Comparison of ENCODE assay signal across 8 cellular contexts in the genomic region with DNA sequence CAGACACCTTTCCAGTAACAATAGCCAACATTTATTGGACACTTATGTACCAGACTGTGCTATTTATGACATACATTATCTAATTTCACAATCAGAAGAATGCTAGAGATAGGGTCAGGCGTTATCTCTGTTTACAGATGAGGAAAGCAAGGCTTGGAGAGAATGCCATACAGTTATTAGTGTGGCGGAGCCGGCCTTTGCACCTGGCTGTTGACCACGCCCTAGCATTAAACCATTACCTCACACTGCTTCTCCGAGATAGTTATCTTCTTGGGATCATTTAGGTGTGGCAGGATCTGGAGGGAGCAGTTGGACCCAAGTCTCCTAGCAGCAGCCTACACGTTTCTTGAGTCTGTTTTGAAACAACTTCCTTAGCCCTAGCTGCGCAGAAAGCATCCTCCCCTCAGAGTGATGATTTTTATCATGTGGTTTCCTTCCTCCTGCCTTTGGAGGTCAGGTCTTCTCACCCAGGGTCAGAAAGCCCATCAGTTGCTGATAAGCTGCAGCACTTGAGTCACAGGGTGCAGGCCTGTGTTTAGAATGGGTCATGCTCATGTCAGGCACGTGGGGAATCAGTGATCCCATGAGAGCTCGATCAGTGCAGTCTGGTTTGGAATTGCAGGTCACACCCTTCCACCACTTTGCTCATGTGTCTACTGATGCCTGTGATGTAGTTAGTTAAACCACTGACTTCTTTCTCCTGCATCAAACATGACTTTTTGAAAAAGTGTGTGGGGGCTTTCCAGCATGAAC.
A peak's percentile ranks its signal among the peaks of the same experiment; 100 is the strongest.
DNase-seq lines count a peak whose midpoint lies in the region; ATAC-seq, FAIRE-seq and TF ChIP-seq lines count a peak whose summit lies in the region.

No MANE protein-coding gene starts in this region.

- no peak overlapping the region for H2AFZ ChIP-seq in PC-9

- DNase-seq in GM18507 (ENCODE audit: extremely low spot score, insufficient read length, low read depth) (no peak), PC-9 (peak; percentile 76 to 97), left lung (peak in 1 of 2 donors; percentile 50), type B pancreatic cell (ENCODE audit: extremely low spot score, unreplicated experiment) (no peak), dorsolateral prefrontal cortex (no peak), kidney glomerular epithelial cell (lab: John Stamatoyannopoulos, UW) (no peak)
- peak; percentile 82 for DNase-seq in activated naive CD4-positive, alpha-beta T cell treated with anti-CD3 and anti-CD28 coated beads, Interleukin-2, amount 10 ng/mL, durations not matched to agents 7 days and 5 days

- H4K20me1 ChIP-seq in PC-9 (ENCODE audit: insufficient read depth): peaks cover 4% of the 10 kb centered on the region

- CTCF ChIA-PET in PC-9 (lab: Charles Lee): interaction anchor here (1.5 kb wide), 1 partner anchor 50 kb away, joined by 3 read pairs; no protein-coding TSS in a partner anchor
- CTCF ChIA-PET in activated naive CD4-positive, alpha-beta T cell treated with anti-CD3 and anti-CD28 coated beads, Interleukin-2, amount 10 ng/mL, durations not matched to agents 7 days and 5 days (lab: Charles Lee): interaction anchor here (1.0 to 2.9 kb wide), 5 partner anchors 11 to 60 kb away, joined by 3 to 18 read pairs (median 4); no protein-coding TSS in a partner anchor

- peak overlapping the region; percentile 94 for H3K27ac Mint-ChIP-seq in activated naive CD4-positive, alpha-beta T cell treated with anti-CD3 and anti-CD28 coated beads, Interleukin-2, amount 10 ng/mL, durations not matched to agents 7 days and 5 days
- peak overlapping the region; percentile 96 for H3K27ac Mint-ChIP-seq in type B pancreatic cell

- peaks cover 90% of the 10 kb centered on the region for H3K4me1 ChIP-seq in PC-9 (replicated peaks; ENCODE audit: insufficient read depth)
- peaks cover 71 to 100% of the 10 kb centered on the region in 2 donors for H3K4me1 ChIP-seq in left lung

- H3K4me3 ChIP-seq in PC-9 (no peak overlapping the region; the same call in 1 of the 2 replicates), left lung (no peak overlapping the region), dorsolateral prefrontal cortex (no peak overlapping the region)

- POLR2A ChIA-PET in PC-9 (lab: Charles Lee; ENCODE audit: unreplicated experiment): interaction anchor here (0.6 to 0.7 kb wide), 3 partner anchors 15 to 50 kb away, joined by 3 to 5 read pairs (median 4); no protein-coding TSS in a partner anchor

- H3K36me3 ChIP-seq in PC-9 (ENCODE audit: low read depth): peaks cover 6% of the 10 kb centered on the region
- no peaks in the 10 kb centered on the region for H3K36me3 ChIP-seq in left lung

- FAIRE-seq in GM18507 (lab: Jason Lieb, UNC): peak; percentile 77

- H3K36me3 Mint-ChIP-seq in activated naive CD4-positive, alpha-beta T cell treated with anti-CD3 and anti-CD28 coated beads, Interleukin-2, amount 10 ng/mL, durations not matched to agents 7 days and 5 days: peaks cover 47% of the 10 kb centered on the region
- H3K36me3 Mint-ChIP-seq in type B pancreatic cell: peaks cover 11% of the 10 kb centered on the region

- no TSS peak for BruUV-seq in PC-9 (replicated peaks; lab: Mats Ljungman, UMichigan)

- H3K9me2 ChIP-seq in PC-9 (ENCODE audit: insufficient read depth): no peaks in the 10 kb centered on the region

- no peaks in the 10 kb centered on the region for H3K9me3 ChIP-seq in PC-9 (ENCODE audit: insufficient read depth, low read depth)
- H3K9me3 ChIP-seq in left lung: no peaks in the 10 kb centered on the region

- peaks cover 98% of the 10 kb centered on the region for H3K4me1 Mint-ChIP-seq in activated naive CD4-positive, alpha-beta T cell treated with anti-CD3 and anti-CD28 coated beads, Interleukin-2, amount 10 ng/mL, durations not matched to agents 7 days and 5 days
- peaks cover 79% of the 10 kb centered on the region for H3K4me1 Mint-ChIP-seq in type B pancreatic cell (ENCODE audit: unreplicated experiment)

- ATAC-seq in HG02943 (IDR thresholded peaks at IDR 0.05; ENCODE audit: low read depth, unreplicated experiment) (peak; percentile 42), left lung (peak; percentile 10)

- no peaks in the 10 kb centered on the region for H3K27me3 Mint-ChIP-seq in activated naive CD4-positive, alpha-beta T cell treated with anti-CD3 and anti-CD28 coated beads, Interleukin-2, amount 10 ng/mL, durations not matched to agents 7 days and 5 days
- no peaks in the 10 kb centered on the region for H3K27me3 Mint-ChIP-seq in type B pancreatic cell

- H3K79me2 ChIP-seq in PC-9 (ENCODE audit: low read depth): peaks cover 96% of the 10 kb centered on the region

- no peaks in the 10 kb centered on the region for H3K9me3 Mint-ChIP-seq in activated naive CD4-positive, alpha-beta T cell treated with anti-CD3 and anti-CD28 coated beads, Interleukin-2, amount 10 ng/mL, durations not matched to agents 7 days and 5 days
- no peaks in the 10 kb centered on the region for H3K9me3 Mint-ChIP-seq in type B pancreatic cell

- peak overlapping the region; percentile 97 for H3K27ac ChIP-seq in PC-9
- H3K27ac ChIP-seq in left lung: peak overlapping the region; percentile 75 to 83
- H3K27ac ChIP-seq in dorsolateral prefrontal cortex: peak overlapping the region in 16 of 59 donors; percentile 2 to 78 (median 25)

- intact Hi-C loops in PC-9 (cut with micrococcal nuclease; ENCODE audit: unreplicated experiment): loop anchor here (1.0 to 5.0 kb wide), 4 partner anchors 24 to 38 kb away; no protein-coding TSS in a partner anchor
- intact Hi-C loops in left lung (cut with DNase I): no loop called here
- intact Hi-C loops in dorsolateral prefrontal cortex (cut with DNase I): no loop called here

- peaks cover 64% of the 10 kb centered on the region for H3F3A ChIP-seq in PC-9 (ENCODE audit: insufficient read depth, low read depth)

- H3K4me2 ChIP-seq in PC-9: peak overlapping the region; percentile 79

- no peaks in the 10 kb centered on the region for H3K27me3 ChIP-seq in PC-9 (ENCODE audit: insufficient read depth, low read depth)
- no peaks in the 10 kb centered on the region for H3K27me3 ChIP-seq in left lung
- H3K27me3 ChIP-seq in dorsolateral prefrontal cortex: no peaks in the 10 kb centered on the region

- TF ChIP-seq CTCF in PC-9 (conservative IDR thresholded peaks at IDR 0.05) (no peak), left lung (IDR thresholded peaks at IDR 0.05) (no peak), type B pancreatic cell (conservative IDR thresholded peaks at IDR 0.05) (no peak), dorsolateral prefrontal cortex (IDR thresholded peaks at IDR 0.05 in 54 of 56, conservative IDR thresholded peaks at IDR 0.05 in 2 of 56; ENCODE audit: low read depth in 1 of 56, partially characterized antibody in 56 of 56) (no peak)

- peak overlapping the region; percentile 77 for H3K4me3 Mint-ChIP-seq in activated naive CD4-positive, alpha-beta T cell treated with anti-CD3 and anti-CD28 coated beads, Interleukin-2, amount 10 ng/mL, durations not matched to agents 7 days and 5 days
- no peak overlapping the region for H3K4me3 Mint-ChIP-seq in type B pancreatic cell

Comparison
In these comparisons a context has a peak if more than half of its experiments do, and no peak if none do; other contexts are left out.
1. DNase-seq: peak in PC-9 (2 of 2) and activated naive CD4-positive, alpha-beta T cell treated with anti-CD3 and anti-CD28 coated beads, Interleukin-2, amount 10 ng/mL, durations not matched to agents 7 days and 5 days (single experiment); none in GM18507 (single experiment), type B pancreatic cell (single experiment), dorsolateral prefrontal cortex (0 of 10) and kidney glomerular epithelial cell (single experiment).